In genomic region chr6:94272327-94272726, GRCh38 we compare ENCODE assay signal across 1 cellular context.
TF ChIP-seq lines count a peak whose summit lies in the region.

No MANE protein-coding gene starts in this region.

TF ChIP-seq in HepG2, 621 proteins besides CTCF, POLR2A, EP300 and RAD21 (continued from another document):
- TF ChIP-seq, protein P1, sequence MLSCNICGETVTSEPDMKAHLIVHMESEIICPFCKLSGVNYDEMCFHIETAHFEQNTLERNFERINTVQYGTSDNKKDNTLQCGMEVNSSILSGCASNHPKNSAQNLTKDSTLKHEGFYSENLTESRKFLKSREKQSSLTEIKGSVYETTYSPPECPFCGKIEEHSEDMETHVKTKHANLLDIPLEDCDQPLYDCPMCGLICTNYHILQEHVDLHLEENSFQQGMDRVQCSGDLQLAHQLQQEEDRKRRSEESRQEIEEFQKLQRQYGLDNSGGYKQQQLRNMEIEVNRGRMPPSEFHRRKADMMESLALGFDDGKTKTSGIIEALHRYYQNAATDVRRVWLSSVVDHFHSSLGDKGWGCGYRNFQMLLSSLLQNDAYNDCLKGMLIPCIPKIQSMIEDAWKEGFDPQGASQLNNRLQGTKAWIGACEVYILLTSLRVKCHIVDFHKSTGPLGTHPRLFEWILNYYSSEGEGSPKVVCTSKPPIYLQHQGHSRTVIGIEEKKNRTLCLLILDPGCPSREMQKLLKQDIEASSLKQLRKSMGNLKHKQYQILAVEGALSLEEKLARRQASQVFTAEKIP (CRISPR knock-in tag; IDR thresholded peaks at IDR 0.05; ENCODE audit: borderline replicate concordance) = no peak
- TF ChIP-seq FLYWCH1 (CRISPR knock-in tag; IDR thresholded peaks at IDR 0.05) (no peak), ZSCAN12 (CRISPR knock-in tag; IDR thresholded peaks at IDR 0.05) (no peak), MATR3 (CRISPR knock-in tag; IDR thresholded peaks at IDR 0.05) (no peak), SNRNP70 (IDR thresholded peaks at IDR 0.05; ENCODE audit: low read depth, low read length) (no peak), PRDM4 (CRISPR knock-in tag; IDR thresholded peaks at IDR 0.05; ENCODE audit: borderline replicate concordance) (no peak), ZNF431 (CRISPR knock-in tag; IDR thresholded peaks at IDR 0.05; ENCODE audit: borderline replicate concordance, low read depth) (no peak), PRDM10 (CRISPR knock-in tag; IDR thresholded peaks at IDR 0.05; ENCODE audit: low read depth) (no peak), CBX5 (CRISPR knock-in tag; IDR thresholded peaks at IDR 0.05; ENCODE audit: borderline replicate concordance) (no peak)
- TF ChIP-seq, protein P2, sequence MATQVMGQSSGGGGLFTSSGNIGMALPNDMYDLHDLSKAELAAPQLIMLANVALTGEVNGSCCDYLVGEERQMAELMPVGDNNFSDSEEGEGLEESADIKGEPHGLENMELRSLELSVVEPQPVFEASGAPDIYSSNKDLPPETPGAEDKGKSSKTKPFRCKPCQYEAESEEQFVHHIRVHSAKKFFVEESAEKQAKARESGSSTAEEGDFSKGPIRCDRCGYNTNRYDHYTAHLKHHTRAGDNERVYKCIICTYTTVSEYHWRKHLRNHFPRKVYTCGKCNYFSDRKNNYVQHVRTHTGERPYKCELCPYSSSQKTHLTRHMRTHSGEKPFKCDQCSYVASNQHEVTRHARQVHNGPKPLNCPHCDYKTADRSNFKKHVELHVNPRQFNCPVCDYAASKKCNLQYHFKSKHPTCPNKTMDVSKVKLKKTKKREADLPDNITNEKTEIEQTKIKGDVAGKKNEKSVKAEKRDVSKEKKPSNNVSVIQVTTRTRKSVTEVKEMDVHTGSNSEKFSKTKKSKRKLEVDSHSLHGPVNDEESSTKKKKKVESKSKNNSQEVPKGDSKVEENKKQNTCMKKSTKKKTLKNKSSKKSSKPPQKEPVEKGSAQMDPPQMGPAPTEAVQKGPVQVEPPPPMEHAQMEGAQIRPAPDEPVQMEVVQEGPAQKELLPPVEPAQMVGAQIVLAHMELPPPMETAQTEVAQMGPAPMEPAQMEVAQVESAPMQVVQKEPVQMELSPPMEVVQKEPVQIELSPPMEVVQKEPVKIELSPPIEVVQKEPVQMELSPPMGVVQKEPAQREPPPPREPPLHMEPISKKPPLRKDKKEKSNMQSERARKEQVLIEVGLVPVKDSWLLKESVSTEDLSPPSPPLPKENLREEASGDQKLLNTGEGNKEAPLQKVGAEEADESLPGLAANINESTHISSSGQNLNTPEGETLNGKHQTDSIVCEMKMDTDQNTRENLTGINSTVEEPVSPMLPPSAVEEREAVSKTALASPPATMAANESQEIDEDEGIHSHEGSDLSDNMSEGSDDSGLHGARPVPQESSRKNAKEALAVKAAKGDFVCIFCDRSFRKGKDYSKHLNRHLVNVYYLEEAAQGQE (IDR thresholded peaks at IDR 0.05; ENCODE audit: borderline replicate concordance in 1 of 2, low read depth in 1 of 2, low read length in 2 of 2) = no peak
- TF ChIP-seq, protein P3, sequence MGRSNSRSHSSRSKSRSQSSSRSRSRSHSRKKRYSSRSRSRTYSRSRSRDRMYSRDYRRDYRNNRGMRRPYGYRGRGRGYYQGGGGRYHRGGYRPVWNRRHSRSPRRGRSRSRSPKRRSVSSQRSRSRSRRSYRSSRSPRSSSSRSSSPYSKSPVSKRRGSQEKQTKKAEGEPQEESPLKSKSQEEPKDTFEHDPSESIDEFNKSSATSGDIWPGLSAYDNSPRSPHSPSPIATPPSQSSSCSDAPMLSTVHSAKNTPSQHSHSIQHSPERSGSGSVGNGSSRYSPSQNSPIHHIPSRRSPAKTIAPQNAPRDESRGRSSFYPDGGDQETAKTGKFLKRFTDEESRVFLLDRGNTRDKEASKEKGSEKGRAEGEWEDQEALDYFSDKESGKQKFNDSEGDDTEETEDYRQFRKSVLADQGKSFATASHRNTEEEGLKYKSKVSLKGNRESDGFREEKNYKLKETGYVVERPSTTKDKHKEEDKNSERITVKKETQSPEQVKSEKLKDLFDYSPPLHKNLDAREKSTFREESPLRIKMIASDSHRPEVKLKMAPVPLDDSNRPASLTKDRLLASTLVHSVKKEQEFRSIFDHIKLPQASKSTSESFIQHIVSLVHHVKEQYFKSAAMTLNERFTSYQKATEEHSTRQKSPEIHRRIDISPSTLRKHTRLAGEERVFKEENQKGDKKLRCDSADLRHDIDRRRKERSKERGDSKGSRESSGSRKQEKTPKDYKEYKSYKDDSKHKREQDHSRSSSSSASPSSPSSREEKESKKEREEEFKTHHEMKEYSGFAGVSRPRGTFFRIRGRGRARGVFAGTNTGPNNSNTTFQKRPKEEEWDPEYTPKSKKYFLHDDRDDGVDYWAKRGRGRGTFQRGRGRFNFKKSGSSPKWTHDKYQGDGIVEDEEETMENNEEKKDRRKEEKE (IDR thresholded peaks at IDR 0.05) = no peak
